ENCODE assay signal across 1 cellular context in the genomic region with DNA sequence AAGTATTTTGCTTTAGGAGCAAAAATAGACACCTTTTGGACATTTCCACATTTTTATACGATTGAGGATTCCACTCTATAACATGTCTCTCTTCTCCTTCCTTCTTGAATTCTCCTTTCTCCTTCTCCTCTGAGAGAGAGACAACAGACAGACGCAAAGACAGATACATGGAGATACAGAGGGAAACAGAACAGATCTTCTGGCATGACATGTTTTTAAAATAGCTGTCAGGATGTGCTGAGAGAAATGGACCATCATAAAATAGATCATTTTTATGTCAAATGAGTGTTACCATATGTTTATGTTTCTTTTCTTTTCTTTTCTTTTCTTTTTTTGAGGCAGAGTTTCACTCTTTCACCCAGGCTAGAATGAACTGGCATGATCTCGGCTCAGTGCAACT.
TF ChIP-seq lines count a peak whose summit lies in the region.

No MANE protein-coding gene starts in this region.

TF ChIP-seq in GM23338, 12 proteins besides CTCF, POLR2A, EP300 and RAD21 (continued from another document):
- TF ChIP-seq ZNF462 (CRISPR knock-in tag; IDR thresholded peaks at IDR 0.05) (no peak), POLR2AphosphoS5 (IDR thresholded peaks at IDR 0.05; ENCODE audit: low read depth) (no peak), EZH2 (IDR thresholded peaks at IDR 0.05; ENCODE audit: low read depth, unreplicated experiment) (no peak), ETS1 (IDR thresholded peaks at IDR 0.05) (no peak), STAT1 (IDR thresholded peaks at IDR 0.05; ENCODE audit: unreplicated experiment) (no peak), ZNF114 (CRISPR knock-in tag; IDR thresholded peaks at IDR 0.05) (no peak)
